In the genomic region with DNA sequence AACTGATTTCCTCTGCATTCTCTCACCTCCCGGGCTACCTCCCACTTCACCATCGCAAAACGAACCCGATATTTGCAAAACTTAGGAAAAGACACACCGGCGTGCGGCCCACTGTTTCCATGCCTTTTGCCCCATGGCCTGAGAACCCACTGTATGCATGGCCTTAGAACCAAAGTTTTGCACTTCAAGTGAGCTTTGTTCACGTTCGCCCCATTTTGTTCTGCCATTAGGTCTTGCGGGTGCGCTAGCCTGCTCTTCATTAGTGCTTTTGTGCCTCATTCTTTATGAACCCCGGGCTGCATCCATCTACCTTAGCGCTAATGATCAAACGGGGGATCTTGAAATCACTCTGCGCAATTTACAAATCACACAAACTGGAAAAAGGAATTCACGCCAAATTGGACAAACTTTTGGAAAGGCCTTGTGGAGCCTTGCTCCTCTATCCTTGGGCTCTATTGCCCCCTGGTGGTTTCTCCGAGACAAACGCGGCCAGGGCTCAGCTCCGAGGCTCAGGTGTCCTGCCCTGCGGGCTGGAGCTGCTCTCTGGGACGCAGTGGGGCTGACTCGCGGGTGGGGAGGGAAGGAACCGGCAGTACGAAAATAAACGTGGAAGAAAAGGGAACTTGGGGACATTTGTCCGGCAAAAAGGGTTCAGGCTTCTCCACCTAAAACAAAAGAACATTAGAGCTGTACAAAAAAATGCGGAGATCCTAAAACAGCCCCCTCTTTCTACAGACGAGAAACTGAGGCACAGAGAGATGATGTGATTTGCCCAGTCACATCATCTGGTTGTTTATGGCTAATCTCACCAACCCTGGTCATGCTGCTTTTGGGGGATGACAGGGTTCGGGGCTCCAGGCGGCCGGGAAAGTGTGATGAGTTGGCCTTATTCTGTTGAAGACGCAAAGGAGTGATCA, we compare ENCODE assay signal across 8 cellular contexts.
DNase-seq lines count a peak whose midpoint lies in the region; ATAC-seq and TF ChIP-seq lines count a peak whose summit lies in the region.

No MANE protein-coding gene starts in this region.

- TF ChIP-seq CTCF in WI38 (IDR thresholded peaks at IDR 0.05; ENCODE audit: low read depth, low read length), result peak; percentile 50
- TF ChIP-seq CTCF in colonic mucosa (IDR thresholded peaks at IDR 0.05), result peak; percentile 63

- ATAC-seq in HG02642 (IDR thresholded peaks at IDR 0.05; ENCODE audit: poor library complexity, unreplicated experiment) (peak; percentile 66), left colon (peak; percentile 59), GM18873 (IDR thresholded peaks at IDR 0.05; ENCODE audit: low FRiP score, unreplicated experiment) (no peak)

- peaks cover 8% of the 10 kb centered on the region for H3K27me3 ChIP-seq in colonic mucosa

- intact Hi-C loops in colonic mucosa (cut with DNase I), result loop anchor here (5.0 kb wide), 3 partner anchors 284 to 599 kb away; no protein-coding TSS in a partner anchor
- intact Hi-C loops in left colon (cut with DNase I, micrococcal nuclease), result loop anchor here in 1 of 2 donors (5.0 to 10.0 kb wide), 4 partner anchors 284 to 1323 kb away; a partner anchor contains a TSS

- peak; percentile 28 for DNase-seq in GF-D8 (lab: John Stamatoyannopoulos, UW)
- peak; percentile 74 for DNase-seq in NCI-H2171 (lab: John Stamatoyannopoulos, UW)
- DNase-seq in colonic mucosa, result peak; percentile 95
- DNase-seq in left colon, result peak; percentile 81 to 88
- peak; percentile 67 for DNase-seq in stimulated activated CD4-positive, alpha-beta T cell treated with anti-CD3 and anti-CD28 coated beads, Interleukin-1b, Interleukin-23, amount 100 ng/mL, for 48 hours

- H3K9me3 ChIP-seq in colonic mucosa, result no peaks in the 10 kb centered on the region

- peak overlapping the region; percentile 24 to 26 for H3K9ac ChIP-seq in colonic mucosa (ENCODE audit: low read depth in 2 of 2, low read length in 2 of 2)

- H3K4me1 ChIP-seq in colonic mucosa, result peaks cover 6% of the 10 kb centered on the region

- no peak overlapping the region for H3K4me3 ChIP-seq in WI38 (ENCODE audit: low read depth, low read length)
- H3K4me3 ChIP-seq in colonic mucosa, result peak overlapping the region; percentile 25

- peak overlapping the region; percentile 44 for H3K27ac ChIP-seq in colonic mucosa

- H3K36me3 ChIP-seq in colonic mucosa, result no peaks in the 10 kb centered on the region

Comparison
In these comparisons a context has a peak if more than half of its experiments do, and no peak if none do; other contexts are left out.
1. DNase-seq: peak in every context shown above with its lines; median percentile 95 in colonic mucosa; 84 in left colon; 74 in NCI-H2171; 67 in stimulated activated CD4-positive, alpha-beta T cell treated with anti-CD3 and anti-CD28 coated beads, Interleukin-1b, Interleukin-23, amount 100 ng/mL, for 48 hours; 28 in GF-D8.